Comparison of ENCODE assay signal across 24 cellular contexts in the genomic region with DNA sequence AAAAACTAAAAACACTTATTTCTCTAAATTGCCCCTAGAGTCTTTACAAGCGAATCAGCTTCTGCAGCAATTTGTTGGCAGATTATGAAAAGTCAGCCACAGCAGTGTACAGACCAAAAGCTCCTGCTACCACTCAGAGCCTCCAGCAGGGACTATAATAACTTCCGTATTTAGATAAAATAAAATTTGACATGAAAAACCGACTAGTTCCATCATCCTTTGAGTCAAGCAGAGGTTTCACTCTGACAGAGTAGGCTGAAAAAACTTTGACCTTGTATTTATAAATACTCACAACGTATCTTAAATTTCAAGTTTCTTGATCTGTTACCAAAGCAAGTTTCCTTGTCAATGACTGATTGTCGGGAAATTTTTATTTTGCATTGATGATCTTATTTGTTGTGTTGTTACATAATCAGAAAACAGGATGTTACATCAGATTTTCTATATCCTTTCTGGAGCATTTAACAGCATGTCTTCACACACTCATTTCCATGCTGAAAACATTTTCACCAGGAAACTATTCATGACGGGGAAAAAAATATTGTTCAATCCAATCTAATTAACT.
A peak's percentile ranks its signal among the peaks of the same experiment; 100 is the strongest.
DNase-seq lines count a peak whose midpoint lies in the region; ATAC-seq lines count a peak whose summit lies in the region.
"Had no signal": no experiment of that assay in that cellular context is flagged by ENCODE, and none has a peak within 500 bp of the region (broad histone marks: within the 10 kb centered on the region; RNA-seq: fewer than 3 reads in every experiment).

No MANE protein-coding gene starts in this region.

- no peak overlapping the region for H2AK5ac ChIP-seq in mesenchymal stem cell (ENCODE audit: low read length, severe bottlenecking)

- no peaks in the 10 kb centered on the region for H3K9me3 ChIP-seq in effector memory CD4-positive, alpha-beta T cell (ENCODE audit: control insufficient read depth, low read length)
- H3K9me3 ChIP-seq in mesenchymal stem cell (ENCODE audit: control insufficient read depth, low read length): no peaks in the 10 kb centered on the region
- H3K9me3 ChIP-seq: body of pancreas, gastrocnemius medialis, right atrium auricular region, SJSA1 had no signal

- ATAC-seq in HG02870 (IDR thresholded peaks at IDR 0.05; ENCODE audit: unreplicated experiment): peak; percentile 75
- ATAC-seq: body of pancreas, esophagus mucosa, gastrocnemius medialis, Panc1 had no signal

- no peak overlapping the region for H2BK12ac ChIP-seq in mesenchymal stem cell (ENCODE audit: low read length in 2 of 2)

- no peaks in the 10 kb centered on the region for H3K27me3 Mint-ChIP-seq in activated T-cell treated with anti-CD3 and anti-CD28 coated beads, Interleukin-2, amount 50 U/mL, for 24 hours

- H3K4ac ChIP-seq in mesenchymal stem cell (ENCODE audit: low read depth in 1 of 2, low read length in 2 of 2): no peak overlapping the region

- no peak overlapping the region for H3K23ac ChIP-seq in mesenchymal stem cell (ENCODE audit: low read length in 2 of 2)

- no peaks in the 10 kb centered on the region for H3K36me3 ChIP-seq in effector memory CD4-positive, alpha-beta T cell (ENCODE audit: control insufficient read depth, insufficient read depth, low read length)
- H3K36me3 ChIP-seq in mesenchymal stem cell (ENCODE audit: control insufficient read depth in 1 of 2, insufficient read depth in 2 of 2, low read depth in 1 of 2, low read length in 2 of 2): no peaks in the 10 kb centered on the region
- H3K36me3 ChIP-seq: gastrocnemius medialis, right atrium auricular region, SJSA1 had no signal

- H2BK120ac ChIP-seq in mesenchymal stem cell (ENCODE audit: low read depth, low read length): no peak overlapping the region

- H3K36me3 Mint-ChIP-seq in activated T-cell treated with anti-CD3 and anti-CD28 coated beads, Interleukin-2, amount 50 U/mL, for 24 hours (ENCODE audit: low read depth): no peaks in the 10 kb centered on the region
- H3K36me3 Mint-ChIP-seq: naive B cell had no signal

- no peak overlapping the region for H4K91ac ChIP-seq in mesenchymal stem cell (ENCODE audit: low read length)

- H3K27ac ChIP-seq in effector memory CD4-positive, alpha-beta T cell (ENCODE audit: insufficient read depth, low read length, poor library complexity, severe bottlenecking): peak overlapping the region; percentile 18
- H3K27ac ChIP-seq in mesenchymal stem cell (ENCODE audit: low read length, poor library complexity, severe bottlenecking): no peak overlapping the region
- H3K27ac ChIP-seq: body of pancreas, gastrocnemius medialis, right atrium auricular region, SJSA1 had no signal

- peak overlapping the region; percentile 40 for H3K27ac Mint-ChIP-seq in activated T-cell treated with anti-CD3 and anti-CD28 coated beads, Interleukin-2, amount 50 U/mL, for 24 hours
- H3K27ac Mint-ChIP-seq: naive B cell had no signal

- DNase-seq in activated T-cell treated with anti-CD3 and anti-CD28 coated beads, Interleukin-2, amount 50 U/mL, for 24 hours: no peak
- no peak for DNase-seq in activated T-cell treated with anti-CD3 and anti-CD28 coated beads, Interleukin-2, amount 50 U/mL, for 1 hour
- DNase-seq in NOMO-1 treated with dmso at 0.1 percent for 144 hours (lab: John Stamatoyannopoulos, UW; ENCODE audit: unreplicated experiment): peak; percentile 67
- DNase-seq in effector memory CD4-positive, alpha-beta T cell: no peak
- no peak for DNase-seq in DMS 273 treated with DMSO at 0.1 percent for 48 hours (lab: John Stamatoyannopoulos, UW)
- DNase-seq in mesenchymal stem cell: no peak
- DNase-seq in hepatic stellate cell (ENCODE audit: low spot score): no peak
- DNase-seq: activated CD8-positive, alpha-beta memory T cell treated with anti-CD3 and anti-CD28 coated beads for 24 hours; body of pancreas; effector CD8-positive, alpha-beta T cell; gastrocnemius medialis; H7; kidney glomerular epithelial cell; mammary epithelial cell; naive B cell; NCI-H146; NCI-H2171; stimulated activated CD4-positive, alpha-beta T cell treated with anti-CD3 and anti-CD28 coated beads, Interleukin-12 subunit alpha, Interleukin-12 subunit beta, amount 100 ng/mL, for 4 hours had no signal

- H3K4me2 ChIP-seq in mesenchymal stem cell (ENCODE audit: low read length, poor library complexity, severe bottlenecking): no peak overlapping the region

- H2BK15ac ChIP-seq in mesenchymal stem cell (ENCODE audit: low read depth, poor library complexity, severe bottlenecking): no peak overlapping the region

- H3K18ac ChIP-seq in mesenchymal stem cell (ENCODE audit: low read depth in 1 of 2, low read length in 2 of 2): no peak overlapping the region

- no peak overlapping the region for H2BK5ac ChIP-seq in mesenchymal stem cell (ENCODE audit: low read depth, low read length, poor library complexity, severe bottlenecking)

- H4K8ac ChIP-seq in mesenchymal stem cell (ENCODE audit: low read length): no peak overlapping the region

- H3K9me3 Mint-ChIP-seq in activated T-cell treated with anti-CD3 and anti-CD28 coated beads, Interleukin-2, amount 50 U/mL, for 24 hours: no peaks in the 10 kb centered on the region
- H3K9me3 Mint-ChIP-seq: activated T-helper 1 cell treated with anti-CD3 and anti-CD28 coated beads, Interleukin-12 subunit alpha, Interleukin-12 subunit beta, Interleukin-2, Interleukin-4 antibody, amounts not matched to agents 30 ng/mL and 10 ng/mL and 1 ng/mL, durations not matched to agents 14 hours and 24 hours and 36 hours; naive B cell had no signal

- 92% methylated on average over 4 of the region's 6 CpGs for WGBS in mesenchymal stem cell

- H3K9ac ChIP-seq in mesenchymal stem cell (ENCODE audit: low read length): no peak overlapping the region

- H2AFZ ChIP-seq in mesenchymal stem cell (ENCODE audit: low read depth, low read length): no peak overlapping the region

- H3K4me1 ChIP-seq in effector memory CD4-positive, alpha-beta T cell (ENCODE audit: control insufficient read depth, insufficient read depth, low read length, poor library complexity, severe bottlenecking): no peaks in the 10 kb centered on the region
- H3K4me1 ChIP-seq in mesenchymal stem cell (ENCODE audit: control insufficient read depth, insufficient read depth, low read depth, low read length): peaks cover 2% of the 10 kb centered on the region
- H3K4me1 ChIP-seq: body of pancreas, gastrocnemius medialis, right atrium auricular region, SJSA1 had no signal

- H3K4me3 ChIP-seq in effector memory CD4-positive, alpha-beta T cell (ENCODE audit: insufficient read depth, low read depth, low read length, poor library complexity, severe bottlenecking): no peak overlapping the region
- H3K4me3 ChIP-seq in mesenchymal stem cell (ENCODE audit: insufficient read depth in 1 of 2, low read depth in 1 of 2, low read length in 2 of 2): no peak overlapping the region
- H3K4me3 ChIP-seq: body of pancreas, gastrocnemius medialis, right atrium auricular region, SJSA1 had no signal

- H3K27me3 ChIP-seq in effector memory CD4-positive, alpha-beta T cell (replicated peaks; ENCODE audit: control insufficient read depth, insufficient read depth, low read length, poor library complexity, severe bottlenecking): no peaks in the 10 kb centered on the region
- peaks cover 0 to 61% of the 10 kb centered on the region in 2 experiments for H3K27me3 ChIP-seq in mesenchymal stem cell (ENCODE audit: control insufficient read depth in 1 of 2, insufficient read depth in 1 of 2, low read length in 2 of 2)
- H3K27me3 ChIP-seq: body of pancreas, gastrocnemius medialis, right atrium auricular region had no signal

- H3K14ac ChIP-seq in mesenchymal stem cell (ENCODE audit: low read length in 2 of 2): no peak overlapping the region

- no peak overlapping the region for H3K4me3 Mint-ChIP-seq in activated T-cell treated with anti-CD3 and anti-CD28 coated beads, Interleukin-2, amount 50 U/mL, for 24 hours
- H3K4me3 Mint-ChIP-seq: activated T-helper 1 cell treated with anti-CD3 and anti-CD28 coated beads, Interleukin-12 subunit alpha, Interleukin-12 subunit beta, Interleukin-2, Interleukin-4 antibody, amounts not matched to agents 30 ng/mL and 10 ng/mL and 1 ng/mL, durations not matched to agents 14 hours and 24 hours and 36 hours; naive B cell had no signal

- no peaks in the 10 kb centered on the region for H3K79me1 ChIP-seq in mesenchymal stem cell (replicated peaks; ENCODE audit: low read length, poor library complexity, severe bottlenecking)

- no peaks in the 10 kb centered on the region for H3K4me1 Mint-ChIP-seq in activated T-cell treated with anti-CD3 and anti-CD28 coated beads, Interleukin-2, amount 50 U/mL, for 24 hours (ENCODE audit: low read depth)
- H3K4me1 Mint-ChIP-seq: naive B cell had no signal
